In the genomic region with DNA sequence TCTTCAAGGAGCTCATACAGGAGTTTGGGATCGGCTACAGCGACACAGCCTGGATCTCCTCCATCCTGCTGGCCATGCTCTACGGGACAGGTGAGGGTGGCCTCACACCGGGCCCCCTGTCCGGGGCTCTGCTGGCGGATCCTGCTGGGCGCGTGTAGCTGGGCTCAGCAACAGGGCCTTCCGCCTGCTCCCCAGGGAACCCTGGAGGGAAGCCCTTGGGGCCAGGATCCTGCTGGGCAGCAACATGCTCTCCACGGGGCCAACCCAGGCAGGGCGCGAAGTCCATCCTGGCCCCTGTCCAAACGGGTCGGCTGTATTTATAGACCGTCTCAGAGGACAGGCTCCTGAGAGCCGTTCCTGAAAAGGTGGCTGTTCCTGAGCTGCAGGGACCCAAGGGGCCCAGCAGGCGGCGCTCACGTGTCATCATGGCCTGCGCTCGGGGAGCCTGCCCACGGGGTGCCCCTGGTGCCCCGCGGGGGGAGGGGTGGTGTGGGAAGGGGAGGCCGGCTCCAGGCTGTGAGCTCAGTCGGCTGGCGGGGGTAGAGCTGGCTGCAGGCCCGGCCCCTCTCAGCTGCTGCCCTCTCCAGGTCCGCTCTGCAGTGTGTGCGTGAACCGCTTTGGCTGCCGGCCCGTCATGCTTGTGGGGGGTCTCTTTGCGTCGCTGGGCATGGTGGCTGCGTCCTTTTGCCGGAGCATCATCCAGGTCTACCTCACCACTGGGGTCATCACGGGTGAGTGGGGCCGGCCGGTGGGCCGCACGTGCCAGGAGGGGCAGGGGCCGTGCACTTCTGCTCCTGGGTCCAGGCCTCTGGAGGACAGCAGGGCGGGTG, we compare ENCODE assay signal across 8 cellular contexts. TPM values are rescaled to one million over a fixed set of nuclear protein-coding genes. Genes with fewer than 3 reads are reported as not detected.
A peak's percentile ranks its signal among the peaks of the same experiment; 100 is the strongest.
DNase-seq lines count a peak whose midpoint lies in the region; ATAC-seq, FAIRE-seq and TF ChIP-seq lines count a peak whose summit lies in the region.

No MANE protein-coding gene starts in this region.

- peaks cover 0 to 5% of the 10 kb centered on the region in 2 donors for H3K36me3 ChIP-seq in small intestine (ENCODE audit: control insufficient read depth in 2 of 2, insufficient read depth in 2 of 2, low read length in 2 of 2)

- no peak for FAIRE-seq in small intestine (lab: Jason Lieb, UNC)

- H3K27me3 Mint-ChIP-seq in CD4-positive, alpha-beta T cell: no peaks in the 10 kb centered on the region

- CTCF ChIA-PET in CD4-positive, alpha-beta T cell (lab: Charles Lee): interaction anchor here (0.6 to 2.3 kb wide), 15 partner anchors 21 to 206 kb away, joined by 3 to 14 read pairs (median 3); partner anchors contain the start of gene CD7

- no peaks in the 10 kb centered on the region for H3K27me3 ChIP-seq in CD4-positive, alpha-beta T cell (ENCODE audit: control insufficient read depth, insufficient read depth, low read length)
- no peaks in the 10 kb centered on the region for H3K27me3 ChIP-seq in small intestine (ENCODE audit: control insufficient read depth in 2 of 2, insufficient read depth in 2 of 2, low read length in 2 of 2)

- no peak overlapping the region for H3K4me3 ChIP-seq in Jurkat, Clone E6-1 (ENCODE audit: low read length)
- H3K4me3 ChIP-seq in small intestine (ENCODE audit: low read depth in 1 of 2, low read length in 2 of 2): no peak overlapping the region

- H3K4me1 ChIP-seq in small intestine (ENCODE audit: control insufficient read depth in 2 of 2, insufficient read depth in 1 of 2, low read depth in 1 of 2, low read length in 1 of 2): peaks cover 0 to 2% of the 10 kb centered on the region in 2 donors

- 33 to 43% (median 38%) methylated on average over 36 to 44 of the region's 44 CpGs for WGBS in small intestine, 3 donors

- peak; percentile 48 for ATAC-seq in CD4-positive, alpha-beta T cell (ENCODE audit: poor library complexity)
- ATAC-seq in left ventricle myocardium superior (peak; percentile 8), HG03469 (IDR thresholded peaks at IDR 0.05; ENCODE audit: unreplicated experiment) (no peak), GM21381 (IDR thresholded peaks at IDR 0.05; ENCODE audit: unreplicated experiment) (no peak)

- peak overlapping the region; percentile 32 for H3K27ac ChIP-seq in CD4-positive, alpha-beta T cell (ENCODE audit: low read depth, low read length)
- peak overlapping the region; percentile 17 to 27 for H3K27ac ChIP-seq in small intestine (ENCODE audit: low read depth in 1 of 2, low read length in 1 of 2)

- peak; percentile 57 to 76 (median 64) for DNase-seq in CD4-positive, alpha-beta T cell
- DNase-seq in Jurkat, Clone E6-1 (ENCODE audit: low read depth, low spot score): peak; percentile 32
- DNase-seq in T-helper 1 cell: peak in 4 of 5 donors; percentile 61 to 69 (median 64)
- DNase-seq in amygdala (lab: John Stamatoyannopoulos, UW): peak in 47 of 56 donors; percentile 18 to 85 (median 57)
- peak; percentile 77 for DNase-seq in left ventricle myocardium superior
- DNase-seq in small intestine: peak; percentile 79

- intact Hi-C loops in CD4-positive, alpha-beta T cell (cut with DNase I, micrococcal nuclease): loop anchor here (1.0 to 10.0 kb wide), 8 partner anchors 34 to 202 kb away; partner anchors contain the start of genes CSNK1D (in 1 of the 2), DCXR (in 1 of the 2) and RAC3 (in 1 of the 2)
- intact Hi-C loops in left ventricle myocardium superior (cut with micrococcal nuclease): no loop called here

- no peak overlapping the region for H3K4me3 Mint-ChIP-seq in CD4-positive, alpha-beta T cell

- H3K9me3 ChIP-seq in CD4-positive, alpha-beta T cell (ENCODE audit: control insufficient read depth, low read length): no peaks in the 10 kb centered on the region
- no peaks in the 10 kb centered on the region for H3K9me3 ChIP-seq in small intestine (ENCODE audit: control insufficient read depth, low read depth)

- TF ChIP-seq CTCF in CD4-positive, alpha-beta T cell (IDR thresholded peaks at IDR 0.05): peak; percentile 84

- no peaks in the 10 kb centered on the region for H3K9me3 Mint-ChIP-seq in CD4-positive, alpha-beta T cell

- POLR2A ChIA-PET in CD4-positive, alpha-beta T cell (lab: Charles Lee): interaction anchor here (0.6 to 2.4 kb wide), 9 partner anchors 30 to 219 kb away, joined by 3 to 21 read pairs (median 4); partner anchors contain the start of genes DUS1L and SECTM1

- peaks cover 40% of the 10 kb centered on the region for H3K4me1 Mint-ChIP-seq in CD4-positive, alpha-beta T cell (ENCODE audit: low read depth)

- peaks cover 14% of the 10 kb centered on the region for H3K36me3 Mint-ChIP-seq in CD4-positive, alpha-beta T cell (ENCODE audit: low read depth)

- peak overlapping the region; percentile 56 for H3K27ac Mint-ChIP-seq in CD4-positive, alpha-beta T cell

RNA-seq across cellular contexts. Expression of gene SLC16A3, which starts 7.5 kb away (rescaled TPM):
- 10 to 100 TPM; 93.4 to 99.0 TPM for total RNA-seq in CD4-positive, alpha-beta T cell
- polyA plus RNA-seq in Jurkat, Clone E6-1 (2012; ENCODE audit: insufficient read depth, insufficient read length): 46.4 TPM
- 7.8 TPM for total RNA-seq in left ventricle myocardium superior
- polyA plus RNA-seq in small intestine: 10 to 100 TPM in 1 of 3 donors, 1 to 10 TPM in 2; 5.4 to 33.2 (median 7.8) TPM

RNA-seq across cellular contexts. Expression of gene CCDC57, which starts 23.7 kb away (rescaled TPM):
- total RNA-seq in CD4-positive, alpha-beta T cell: 100 to 1,000 TPM; 129 to 135 TPM
- polyA plus RNA-seq in Jurkat, Clone E6-1 (2012; ENCODE audit: insufficient read depth, insufficient read length): 27.2 TPM
- total RNA-seq in left ventricle myocardium superior: 8.1 TPM
- polyA plus RNA-seq in small intestine: 10 to 100 TPM; 36.7 to 97.3 (median 47.7) TPM

RNA-seq across cellular contexts. Expression of gene CSNK1D, which starts 37.1 kb away (rescaled TPM):
- total RNA-seq in CD4-positive, alpha-beta T cell: 100 to 1,000 TPM; 277 to 286 TPM
- 98.1 TPM for polyA plus RNA-seq in Jurkat, Clone E6-1 (2012; ENCODE audit: insufficient read depth, insufficient read length)
- total RNA-seq in left ventricle myocardium superior: 64.4 TPM
- 100 to 1,000 TPM; 111 to 148 (median 146) TPM for polyA plus RNA-seq in small intestine

Comparison
In these comparisons a context has a peak if more than half of its experiments do, and no peak if none do; other contexts are left out.
1. ATAC-seq: peak in CD4-positive, alpha-beta T cell (single experiment) and left ventricle myocardium superior (single experiment); none in HG03469 (single experiment) and GM21381 (single experiment).
2. RNA of gene SLC16A3, which starts 7.5 kb away (total RNA-seq): 93.4 to 99.0 TPM in CD4-positive, alpha-beta T cell; 7.8 TPM in left ventricle myocardium superior (single experiment); every median in the first group is over 10 times any median in the second.
3. RNA of gene CCDC57, which starts 23.7 kb away (total RNA-seq): 129 to 135 TPM in CD4-positive, alpha-beta T cell; 8.1 TPM in left ventricle myocardium superior (single experiment); every median in the first group is over 10 times any median in the second.
4. Peak in every context shown above with its lines, with median percentiles within 50 percentile points of each other: DNase-seq.